In genomic region chr16:56196381-56196780, GRCh38 we compare ENCODE assay signal across 19 cellular contexts. TPM values are rescaled to one million over a fixed set of nuclear protein-coding genes. Genes with fewer than 3 reads are reported as not detected.
DNase-seq lines count a peak whose midpoint lies in the region; ATAC-seq and TF ChIP-seq lines count a peak whose summit lies in the region.
"Had no signal": no experiment of that assay in that cellular context is flagged by ENCODE, and none has a peak within 500 bp of the region (broad histone marks: within the 10 kb centered on the region; RNA-seq: fewer than 3 reads in every experiment).

No MANE protein-coding gene starts in this region.

- no peak overlapping the region for H4K8ac ChIP-seq in mesendoderm (ENCODE audit: low read depth, low read length)

- no peak overlapping the region for H2BK120ac ChIP-seq in mesendoderm (ENCODE audit: low read depth, low read length)

- peaks cover 54% of the 10 kb centered on the region for H3K27me3 Mint-ChIP-seq in activated CD4-positive, alpha-beta T cell treated with anti-CD3 and anti-CD28 coated beads, Interleukin-2, amount 10 ng/mL, durations not matched to agents 24 days and 14 days

- H3K27me3 ChIP-seq in dorsolateral prefrontal cortex (no peaks in the 10 kb centered on the region), right lobe of liver (no peaks in the 10 kb centered on the region), mesendoderm (ENCODE audit: insufficient read depth, low read length, poor library complexity) (peaks cover 11% of the 10 kb centered on the region)

- WGBS in right lobe of liver (ENCODE audit: insufficient coverage, low coverage, low lambda C conversion rate, missing lambda C conversion rate): 68% methylated on average over 5 of the region's 5 CpGs
- no CpG with 5 or more reads among the region's 5 CpGs for WGBS in mesendoderm (ENCODE audit: extremely low coverage, insufficient coverage, low lambda C conversion rate)

- H3K36me3 ChIP-seq in right lobe of liver: no peaks in the 10 kb centered on the region
- no peaks in the 10 kb centered on the region for H3K36me3 ChIP-seq in mesendoderm (ENCODE audit: control insufficient read depth, insufficient read depth, low read length)

- H3K4me1 Mint-ChIP-seq in activated CD4-positive, alpha-beta T cell treated with anti-CD3 and anti-CD28 coated beads, Interleukin-2, amount 10 ng/mL, durations not matched to agents 24 days and 14 days: peaks cover 51% of the 10 kb centered on the region

- H3K36me3 Mint-ChIP-seq in activated CD4-positive, alpha-beta T cell treated with anti-CD3 and anti-CD28 coated beads, Interleukin-2, amount 10 ng/mL, durations not matched to agents 24 days and 14 days (ENCODE audit: low read depth): peaks cover 6% of the 10 kb centered on the region

- intact Hi-C loops in activated CD4-positive, alpha-beta T cell treated with anti-CD3 and anti-CD28 coated beads, Interleukin-2, amount 10 ng/mL, durations not matched to agents 24 days and 14 days (cut with micrococcal nuclease): loop anchor here (10.0 kb wide), 2 partner anchors 228 to 1272 kb away; partner anchors contain the start of gene AMFR
- intact Hi-C loops in dorsolateral prefrontal cortex (cut with DNase I): loop anchor here in 1 of 2 donors (5.0 kb wide), 1 partner anchor 36 kb away; no protein-coding TSS in a partner anchor
- intact Hi-C loops in right lobe of liver (cut with DNase I): no loop called here

- peaks cover 0 to 45% (median 17%) of the 10 kb centered on the region in 4 donors for H3K4me1 ChIP-seq in right lobe of liver
- H3K4me1 ChIP-seq in mesendoderm (ENCODE audit: control insufficient read depth, low read depth, low read length): no peaks in the 10 kb centered on the region
- H3K4me1 ChIP-seq: Caco-2 had no signal

- TF ChIP-seq POLR2A in right lobe of liver (IDR thresholded peaks at IDR 0.05): no peak

- no peak overlapping the region for H3K4ac ChIP-seq in mesendoderm (ENCODE audit: low read depth, low read length)

- H3K56ac ChIP-seq in mesendoderm (ENCODE audit: low read length): no peak overlapping the region

- H2BK15ac ChIP-seq in mesendoderm (replicated peaks; ENCODE audit: low read depth): no peak overlapping the region

- H3K27ac Mint-ChIP-seq in activated CD4-positive, alpha-beta T cell treated with anti-CD3 and anti-CD28 coated beads, Interleukin-2, amount 10 ng/mL, durations not matched to agents 24 days and 14 days: no peak overlapping the region
- H3K27ac Mint-ChIP-seq: CD4-positive, alpha-beta T cell; HFFc6 had no signal

- H2BK5ac ChIP-seq in mesendoderm (ENCODE audit: low read length): no peak overlapping the region

- H3K18ac ChIP-seq in mesendoderm (ENCODE audit: low read length): no peak overlapping the region

- peaks cover 11% of the 10 kb centered on the region for H3K9me3 Mint-ChIP-seq in activated CD4-positive, alpha-beta T cell treated with anti-CD3 and anti-CD28 coated beads, Interleukin-2, amount 10 ng/mL, durations not matched to agents 24 days and 14 days
- H3K9me3 Mint-ChIP-seq: CD4-positive, alpha-beta T cell; HFFc6 had no signal

- TF ChIP-seq CTCF in dorsolateral prefrontal cortex (IDR thresholded peaks at IDR 0.05 in 54 of 56, conservative IDR thresholded peaks at IDR 0.05 in 2 of 56; ENCODE audit: low read depth in 1 of 56, partially characterized antibody in 56 of 56): no peak
- no peak for TF ChIP-seq CTCF in right lobe of liver (IDR thresholded peaks at IDR 0.05)

- H3K27ac ChIP-seq in dorsolateral prefrontal cortex (peak overlapping the region in 39 of 59 donors; percentile 1 to 99 (median 74)), right lobe of liver (no peak overlapping the region), mesendoderm (ENCODE audit: low read depth, low read length) (no peak overlapping the region)
- H3K27ac ChIP-seq: 22Rv1, A549, C4-2B had no signal

- H3K4me3 Mint-ChIP-seq in activated CD4-positive, alpha-beta T cell treated with anti-CD3 and anti-CD28 coated beads, Interleukin-2, amount 10 ng/mL, durations not matched to agents 24 days and 14 days: no peak overlapping the region
- H3K4me3 Mint-ChIP-seq: CD4-positive, alpha-beta T cell; HFFc6 had no signal

- peak in 3 of 4 donors; percentile 21 to 49 (median 23) for ATAC-seq in right lobe of liver
- ATAC-seq: A549, HCT116 had no signal

- H3K79me1 ChIP-seq in mesendoderm (ENCODE audit: low read length): no peaks in the 10 kb centered on the region

- no peak overlapping the region for H2AK5ac ChIP-seq in mesendoderm (ENCODE audit: low read length)

- no peak overlapping the region for H4K5ac ChIP-seq in mesendoderm (ENCODE audit: low read length)

- DNase-seq in activated CD4-positive, alpha-beta T cell treated with anti-CD3 and anti-CD28 coated beads, Interleukin-2, amount 10 ng/mL, durations not matched to agents 24 days and 14 days: peak; percentile 38
- DNase-seq in activated CD4-positive, alpha-beta T cell treated with anti-CD3 and anti-CD28 coated beads for 1 hour: no peak
- DNase-seq in dorsolateral prefrontal cortex (no peak), right lobe of liver (no peak), mesendoderm (no peak)
- DNase-seq in activated CD4-positive, CD25-positive, alpha-beta regulatory T cell treated with anti-CD3 and anti-CD28 coated beads, Interleukin-2, amount 50 U/mL, for 72 hours: no peak
- no peak for DNase-seq in stimulated activated CD4-positive, alpha-beta T cell treated with anti-CD3 and anti-CD28 coated beads, Interleukin-12 subunit alpha, Interleukin-12 subunit beta, amount 100 ng/mL, for 4 hours
- DNase-seq: AML-193; Caco-2; CD4-positive, alpha-beta T cell; DMS79; GF-D8; GOT3; H7; HFFc6 had no signal

- no peak overlapping the region for H3K23ac ChIP-seq in mesendoderm (ENCODE audit: low read length)

- H3K9me3 ChIP-seq in right lobe of liver: no peaks in the 10 kb centered on the region
- H3K9me3 ChIP-seq: Caco-2 had no signal

- H3K9ac ChIP-seq in mesendoderm (ENCODE audit: low read length): no peak overlapping the region

- H3K79me2 ChIP-seq in mesendoderm (ENCODE audit: control insufficient read depth, insufficient read depth, low read length): no peaks in the 10 kb centered on the region

- H3K4me3 ChIP-seq in dorsolateral prefrontal cortex: peak overlapping the region in 28 of 59 donors; percentile 6 to 92 (median 84)
- H3K4me3 ChIP-seq in right lobe of liver: no peak overlapping the region
- H3K4me3 ChIP-seq in mesendoderm (ENCODE audit: low read length): no peak overlapping the region
- H3K4me3 ChIP-seq: A549 had no signal

- no peak overlapping the region for H3K4me2 ChIP-seq in mesendoderm (ENCODE audit: low read length)
- H3K4me2 ChIP-seq: A549 had no signal

RNA-seq across cellular contexts. Expression of gene GNAO1, which starts 5.1 kb away (rescaled TPM):
- total RNA-seq in activated CD4-positive, alpha-beta T cell treated with anti-CD3 and anti-CD28 coated beads, Interleukin-2, amount 10 ng/mL, durations not matched to agents 24 days and 14 days: 2.0 and 2.3 TPM in 2 replicates
- total RNA-seq in dorsolateral prefrontal cortex (100 to 1,000 TPM; 319 to 543 (median 428) TPM), right lobe of liver (10 to 100 TPM; 18.2 to 45.1 (median 21.5) TPM)
- polyA plus RNA-seq in mesendoderm (2013, experiment 1 of 2): 3.1 TPM
- 3.2 TPM for polyA plus RNA-seq in mesendoderm (2013, experiment 2 of 2)

Comparison
In these comparisons a context has a peak if more than half of its experiments do, and no peak if none do; other contexts are left out.
1. H3K27ac ChIP-seq: peak in dorsolateral prefrontal cortex (39 of 59); none in right lobe of liver (0 of 3) and mesendoderm (single experiment).
2. RNA of gene GNAO1, which starts 5.1 kb away (total RNA-seq): 319 to 543 TPM in dorsolateral prefrontal cortex; 18.2 to 45.1 TPM in right lobe of liver and 2.0 to 2.3 TPM in activated CD4-positive, alpha-beta T cell treated with anti-CD3 and anti-CD28 coated beads, Interleukin-2, amount 10 ng/mL, durations not matched to agents 24 days and 14 days; every median in the first group is over 4 times any median in the second.